In genomic region chr7:23768022-23768421, GRCh38 we compare ENCODE assay signal across 34 cellular contexts. TPM values are rescaled to one million over a fixed set of nuclear protein-coding genes. Genes with fewer than 3 reads are reported as not detected.
DNase-seq lines count a peak whose midpoint lies in the region; ATAC-seq and TF ChIP-seq lines count a peak whose summit lies in the region.
"Had no signal": no experiment of that assay in that cellular context is flagged by ENCODE, and none has a peak within 500 bp of the region (broad histone marks: within the 10 kb centered on the region; RNA-seq: fewer than 3 reads in every experiment).

No MANE protein-coding gene starts in this region.

- TF ChIP-seq CTCF in mucosa of descending colon (IDR thresholded peaks at IDR 0.05) (no peak), adrenal gland (IDR thresholded peaks at IDR 0.05) (no peak)

- H3K36me3 ChIP-seq in mucosa of descending colon (ENCODE audit: low read depth) (no peaks in the 10 kb centered on the region), adrenal gland (replicated peaks in 1 of 2) (no peaks in the 10 kb centered on the region)
- H3K36me3 ChIP-seq: BE2C; BLaER1; BLaER1 treated with 17β-estradiol and CSF1 and Interleukin-3, amounts not matched to agents 10 nM and 100 nM had no signal

- H3K4me3 ChIP-seq in mucosa of descending colon (no peak overlapping the region), adrenal gland (no peak overlapping the region)
- H3K4me3 ChIP-seq: A549; BLaER1; BLaER1 treated with 17β-estradiol and CSF1 and Interleukin-3, amounts not matched to agents 10 nM and 100 nM had no signal

- intact Hi-C loops in left colon (cut with DNase I, micrococcal nuclease) (no loop called here), mucosa of descending colon (cut with DNase I, micrococcal nuclease) (no loop called here), posterior vena cava (cut with DNase I) (no loop called here), adrenal gland (cut with DNase I) (no loop called here)

- TF ChIP-seq POLR2A in adrenal gland (IDR thresholded peaks at IDR 0.05), result no peak

- ATAC-seq in left colon (peak; percentile 87), mucosa of descending colon (peak; percentile 73)
- ATAC-seq: A549; CD8-positive, alpha-beta T cell had no signal

- no peak overlapping the region for H3K27ac ChIP-seq in adrenal gland
- H3K27ac ChIP-seq: 22Rv1; A549; BLaER1; BLaER1 treated with 17β-estradiol and CSF1 and Interleukin-3, amounts not matched to agents 10 nM and 100 nM; C4-2B had no signal

- no peaks in the 10 kb centered on the region for H3K27me3 ChIP-seq in adrenal gland
- H3K27me3 ChIP-seq: BE2C; BLaER1; BLaER1 treated with 17β-estradiol and CSF1 and Interleukin-3, amounts not matched to agents 10 nM and 100 nM had no signal

- WGBS in adrenal gland, 4 donors, result 68 to 91% (median 76%) methylated on average over 3 of the region's 3 CpGs

- no peaks in the 10 kb centered on the region for H3K4me1 ChIP-seq in mucosa of descending colon (ENCODE audit: low read depth)
- no peaks in the 10 kb centered on the region for H3K4me1 ChIP-seq in adrenal gland (replicated peaks in 1 of 2)
- H3K4me1 ChIP-seq: A549, BE2C had no signal

- DNase-seq in NCI-H748 treated with DMSO at 0.1 percent for 48 hours (lab: John Stamatoyannopoulos, UW), result peak; percentile 5
- no peak for DNase-seq in NCI-H748 (lab: John Stamatoyannopoulos, UW; ENCODE audit: unreplicated experiment)
- DNase-seq in NCI-H526 treated with DMSO at 0.1 percent for 48 hours (lab: John Stamatoyannopoulos, UW), result peak; percentile 11
- no peak for DNase-seq in left colon
- DNase-seq in mucosa of descending colon, result no peak
- DNase-seq in posterior vena cava (ENCODE audit: low spot score), result no peak
- no peak for DNase-seq in SW 1271 (lab: John Stamatoyannopoulos, UW)
- DNase-seq in adrenal gland, result no peak
- DNase-seq: 8988T; ACHN; AML-193; BE2C; C1 segment of cervical spinal cord; Caco-2; Calu3; CD4-positive, alpha-beta memory T cell; CD4-positive, alpha-beta T cell; CD4-positive, CD25-positive, alpha-beta regulatory T cell; CD8-positive, alpha-beta memory T cell; CD8-positive, alpha-beta T cell; COR-L47; DMS 273 treated with DMSO at 0.1 percent for 48 hours; DMS153; DMS79; DMS79 treated with DMSO at 0.1 percent for 48 hours; DND-41; EL had no signal

- no peaks in the 10 kb centered on the region for H3K9me3 ChIP-seq in mucosa of descending colon
- no peaks in the 10 kb centered on the region for H3K9me3 ChIP-seq in adrenal gland (replicated peaks in 1 of 3)
- H3K9me3 ChIP-seq: A549; BE2C; BLaER1; BLaER1 treated with 17β-estradiol and CSF1 and Interleukin-3, amounts not matched to agents 10 nM and 100 nM; Caco-2 had no signal

RNA-seq across cellular contexts. Expression of gene STK31, which starts 58.0 kb away (rescaled TPM):
- total RNA-seq in left colon, result 1 to 10 TPM in 1 of 2 donors, under 1 TPM in 1; 0.64 to 1.1 TPM
- 1 to 10 TPM in 1 of 3 donors, under 1 TPM in 2; 0.38 to 1.3 (median 0.65) TPM for total RNA-seq in mucosa of descending colon
- total RNA-seq in posterior vena cava, result under 1 TPM; 0.14 to 0.62 TPM
- total RNA-seq in adrenal gland, result under 1 TPM in 5 of 8 donors, not detected in 3; 0.22 to 0.78 (median 0.42) TPM
- under 1 TPM in 2 of 3 donors, not detected in 1; 0.27 to 0.40 TPM for polyA plus RNA-seq in adrenal gland
- polyA plus RNA-seq: BJ; CD14-positive monocyte; CD4-positive, alpha-beta memory T cell had no signal

Comparison
In these comparisons a context has a peak if more than half of its experiments do, and no peak if none do; other contexts are left out.
1. DNase-seq: peak in NCI-H748 treated with DMSO at 0.1 percent for 48 hours (single experiment) and NCI-H526 treated with DMSO at 0.1 percent for 48 hours (single experiment); none in NCI-H748 (single experiment), left colon (0 of 2), mucosa of descending colon (0 of 3), posterior vena cava (single experiment), SW 1271 (0 of 2) and adrenal gland (0 of 7).